ENCODE assay signal across 13 cellular contexts in genomic region chr11:36333897-36334296, GRCh38. TPM values are rescaled to one million over a fixed set of nuclear protein-coding genes. Genes with fewer than 3 reads are reported as not detected.
DNase-seq lines count a peak whose midpoint lies in the region; ATAC-seq, FAIRE-seq and TF ChIP-seq lines count a peak whose summit lies in the region.
"Had no signal": no experiment of that assay in that cellular context is flagged by ENCODE, and none has a peak within 500 bp of the region (broad histone marks: within the 10 kb centered on the region; RNA-seq: fewer than 3 reads in every experiment).

No MANE protein-coding gene starts in this region.

- H3K9me3 ChIP-seq in A673 (ENCODE audit: low read depth, low read length, poor library complexity, severe bottlenecking) (no peaks in the 10 kb centered on the region), endothelial cell of umbilical vein (replicated peaks; ENCODE audit: control insufficient read depth, insufficient read depth, low read length) (no peaks in the 10 kb centered on the region)
- H3K9me3 ChIP-seq in CD4-positive, alpha-beta T cell (ENCODE audit: control insufficient read depth, low read length) = no peaks in the 10 kb centered on the region
- H3K9me3 ChIP-seq: Caco-2, right lobe of liver had no signal

- intact Hi-C loops in A673 (cut with micrococcal nuclease; ENCODE audit: unreplicated experiment) (no loop called here), endothelial cell of umbilical vein (cut with micrococcal nuclease) (no loop called here)
- intact Hi-C loops in CD4-positive, alpha-beta T cell (cut with DNase I, micrococcal nuclease) = no loop called here

- BruUV-seq in A673 (replicated peaks; lab: Mats Ljungman, UMichigan) = no TSS peak
- BruUV-seq in endothelial cell of umbilical vein (replicated peaks; lab: Mats Ljungman, UMichigan) = no TSS peak

- H3K36me3 ChIP-seq in A673 (ENCODE audit: insufficient read depth, low read length, poor library complexity, severe bottlenecking) (no peaks in the 10 kb centered on the region), endothelial cell of umbilical vein (ENCODE audit: control insufficient read depth in 2 of 2, extremely low read depth in 1 of 2, insufficient read depth in 2 of 2, low read length in 2 of 2) (no peaks in the 10 kb centered on the region)
- H3K36me3 ChIP-seq: right lobe of liver had no signal

- no peak overlapping the region for H3K4me3 Mint-ChIP-seq in CD4-positive, alpha-beta T cell

- POLR2A ChIA-PET in A673 (lab: Charles Lee; ENCODE audit: low non-redundant PET) = no interaction called here
- POLR2A ChIA-PET in endothelial cell of umbilical vein (lab: Charles Lee) = no interaction called here
- POLR2A ChIA-PET in CD4-positive, alpha-beta T cell (lab: Charles Lee) = interaction anchor here (0.6 kb wide), 1 partner anchor 44 kb away, joined by 3 read pairs; no protein-coding TSS in a partner anchor

- H3K4me3 ChIP-seq in A673 (ENCODE audit: low read depth, low read length, poor library complexity, severe bottlenecking) (no peak overlapping the region), endothelial cell of umbilical vein (replicated peaks in 1 of 3; ENCODE audit: insufficient read depth in 1 of 3, low read depth in 1 of 3, low read length in 3 of 3) (no peak overlapping the region)
- H3K4me3 ChIP-seq: right lobe of liver had no signal

- H3K4me2 ChIP-seq in endothelial cell of umbilical vein (ENCODE audit: insufficient read depth, low read length) = no peak overlapping the region

- H3K27me3 ChIP-seq in A673 (replicated peaks; ENCODE audit: insufficient read depth, low read depth, low read length, poor library complexity) (no peaks in the 10 kb centered on the region), endothelial cell of umbilical vein (ENCODE audit: control insufficient read depth in 2 of 2, insufficient read depth in 2 of 2, low read length in 2 of 2) (peaks cover 9 to 13% of the 10 kb centered on the region in 2 experiments)
- H3K27me3 ChIP-seq in CD4-positive, alpha-beta T cell (ENCODE audit: control insufficient read depth, insufficient read depth, low read length) = no peaks in the 10 kb centered on the region
- H3K27me3 ChIP-seq: right lobe of liver had no signal

- no peaks in the 10 kb centered on the region for H3K9me3 Mint-ChIP-seq in CD4-positive, alpha-beta T cell

- H2AFZ ChIP-seq in endothelial cell of umbilical vein (ENCODE audit: low read depth, low read length) = no peak overlapping the region

- CTCF ChIA-PET in A673 (lab: Charles Lee) (no interaction called here), endothelial cell of umbilical vein (lab: Charles Lee) (no interaction called here)
- CTCF ChIA-PET in CD4-positive, alpha-beta T cell (lab: Charles Lee) = no interaction called here

- peak; percentile 44 for FAIRE-seq in endothelial cell of umbilical vein (lab: Jason Lieb, UNC)

- H3K79me2 ChIP-seq in endothelial cell of umbilical vein (ENCODE audit: control insufficient read depth, insufficient read depth, low read length) = no peaks in the 10 kb centered on the region

- no peaks in the 10 kb centered on the region for H3K4me1 Mint-ChIP-seq in CD4-positive, alpha-beta T cell (ENCODE audit: low read depth)

- H3K36me3 Mint-ChIP-seq in CD4-positive, alpha-beta T cell (ENCODE audit: low read depth) = no peaks in the 10 kb centered on the region

- TF ChIP-seq CTCF in A673 (conservative IDR thresholded peaks at IDR 0.05; ENCODE audit: low read depth, low read length) = no peak
- TF ChIP-seq CTCF in endothelial cell of umbilical vein (IDR thresholded peaks at IDR 0.05; ENCODE audit: extremely low read depth in 1 of 2, insufficient read depth in 1 of 2, low read depth in 1 of 2, low read length in 2 of 2) = no peak
- TF ChIP-seq CTCF in CD4-positive, alpha-beta T cell (IDR thresholded peaks at IDR 0.05) = no peak

- H4K20me1 ChIP-seq in endothelial cell of umbilical vein (replicated peaks; ENCODE audit: control insufficient read depth, extremely low read depth, insufficient read depth, low read length) = no peaks in the 10 kb centered on the region

- no peak overlapping the region for H3K9ac ChIP-seq in endothelial cell of umbilical vein (replicated peaks; ENCODE audit: extremely low read depth, insufficient read depth, low read length)

- H3K4me1 ChIP-seq in A673 (ENCODE audit: insufficient read depth, low read length, poor library complexity, severe bottlenecking) (no peaks in the 10 kb centered on the region), endothelial cell of umbilical vein (ENCODE audit: control insufficient read depth, extremely low read depth, insufficient read depth, low read length) (peaks cover 7% of the 10 kb centered on the region)
- H3K4me1 ChIP-seq: Caco-2, right lobe of liver had no signal

- no peak overlapping the region for H3K27ac Mint-ChIP-seq in CD4-positive, alpha-beta T cell

- no peaks in the 10 kb centered on the region for H3K9me1 ChIP-seq in endothelial cell of umbilical vein (replicated peaks; ENCODE audit: control insufficient read depth, extremely low read depth, insufficient read depth, low read length)

- H3K27ac ChIP-seq in A673 (ENCODE audit: low read depth, low read length, poor library complexity, severe bottlenecking) = no peak overlapping the region
- H3K27ac ChIP-seq in endothelial cell of umbilical vein (ENCODE audit: insufficient read depth, low read depth, low read length) = no peak overlapping the region
- H3K27ac ChIP-seq in CD4-positive, alpha-beta T cell (ENCODE audit: low read depth, low read length) = no peak overlapping the region
- H3K27ac ChIP-seq: right lobe of liver had no signal

- peak; percentile 87 for DNase-seq in A673 (ENCODE audit: low spot score)
- peak; percentile 31 to 76 for DNase-seq in NCI-H446 (lab: John Stamatoyannopoulos, UW)
- peak; percentile 26 for DNase-seq in endothelial cell of umbilical vein (ENCODE audit: low read depth, low spot score)
- DNase-seq in NCI-H146 treated with DMSO at 0.1 percent for 48 hours (lab: John Stamatoyannopoulos, UW; ENCODE audit: unreplicated experiment) = no peak
- DNase-seq in CD4-positive, alpha-beta T cell = no peak
- no peak for DNase-seq in effector CD4-positive, alpha-beta T cell
- no peak for DNase-seq in cortex of kidney (lab: John Stamatoyannopoulos, UW)
- DNase-seq: amygdala; NCI-H1092 treated with DMSO at 0.1 percent for 48 hours; right lobe of liver; stimulated activated naive CD4-positive, alpha-beta T cell had no signal

- peaks cover 1% of the 10 kb centered on the region for H3K27me3 Mint-ChIP-seq in CD4-positive, alpha-beta T cell

- TF ChIP-seq POLR2A in endothelial cell of umbilical vein (IDR thresholded peaks at IDR 0.05; ENCODE audit: low read depth, low read length) = no peak

- dilution Hi-C loops in endothelial cell of umbilical vein (cut with MboI; ENCODE audit: extremely low pct_ligation_motif_present, low sequenced_read_pairs) = no loop called here

- ATAC-seq in GM21526 (IDR thresholded peaks at IDR 0.05; ENCODE audit: low FRiP score, unreplicated experiment) = peak; percentile 66
- ATAC-seq in CD4-positive, alpha-beta T cell (ENCODE audit: poor library complexity) = no peak

TF ChIP-seq in endothelial cell of umbilical vein, 7 proteins besides CTCF, POLR2A, EP300 and RAD21:
- TF ChIP-seq MYC (IDR thresholded peaks at IDR 0.05; ENCODE audit: low read depth, low read length) (no peak), FOS (IDR thresholded peaks at IDR 0.05; ENCODE audit: borderline replicate concordance, insufficient read depth, low read length) (no peak), JUN (IDR thresholded peaks at IDR 0.05; ENCODE audit: borderline replicate concordance, insufficient read depth, insufficient read length, low read depth) (no peak), EZH2 (IDR thresholded peaks at IDR 0.05; ENCODE audit: borderline replicate concordance, low read depth, low read length, severe bottlenecking) (no peak), GATA2 (IDR thresholded peaks at IDR 0.05; ENCODE audit: insufficient read depth, insufficient read length, low read depth, low read length) (no peak), POLR2AphosphoS5 (IDR thresholded peaks at IDR 0.05; ENCODE audit: insufficient read depth, low read depth, low read length) (no peak), MAX (IDR thresholded peaks at IDR 0.05; ENCODE audit: insufficient read depth, insufficient read length) (no peak)

RNA-seq across cellular contexts. Expression of gene PRR5L, which starts 37.8 kb away (rescaled TPM):
- total RNA-seq in A673 (2021) (76.1 and 102 TPM in 2 replicates), endothelial cell of umbilical vein (6.1 and 9.5 TPM in 2 replicates)
- polyA plus RNA-seq in endothelial cell of umbilical vein = 1.7 and 2.5 TPM in 2 replicates
- 1.6 and 1.9 TPM in 2 replicates for polyA plus RNA-seq in endothelial cell of umbilical vein (2011; cell fraction: cytosol; rRNA removed)
- polyA plus RNA-seq in endothelial cell of umbilical vein (2011; cell fraction: nucleus; rRNA removed) = 5.4 and 7.8 TPM in 2 replicates
- polyA plus RNA-seq in endothelial cell of umbilical vein (2012) = 5.2 and 7.3 TPM in 2 replicates
- polyA minus RNA-seq in endothelial cell of umbilical vein = 1.8 and 4.1 TPM in 2 replicates
- 5.5 TPM for polyA minus RNA-seq in endothelial cell of umbilical vein (2011; cell fraction: cytosol; rRNA and poly(A)+ RNA removed)
- polyA minus RNA-seq in endothelial cell of umbilical vein (2011; cell fraction: nucleus; rRNA and poly(A)+ RNA removed) = 3.6 and 5.2 TPM in 2 replicates
- total RNA-seq in CD4-positive, alpha-beta T cell = 1 to 10 TPM; 5.4 to 7.6 TPM
- total RNA-seq: Caco-2 had no signal

RNA-seq across cellular contexts. Expression of gene COMMD9, which starts 44.7 kb away (rescaled TPM):
- total RNA-seq in A673 (2021) (147 and 154 TPM in 2 replicates), endothelial cell of umbilical vein (78.9 and 79.0 TPM in 2 replicates)
- polyA plus RNA-seq in endothelial cell of umbilical vein = 65.1 and 69.7 TPM in 2 replicates
- polyA plus RNA-seq in endothelial cell of umbilical vein (2011; cell fraction: cytosol; rRNA removed) = 86.7 and 89.2 TPM in 2 replicates
- 65.4 and 71.4 TPM in 2 replicates for polyA plus RNA-seq in endothelial cell of umbilical vein (2011; cell fraction: nucleus; rRNA removed)
- polyA plus RNA-seq in endothelial cell of umbilical vein (2012) = 66.3 and 71.6 TPM in 2 replicates
- 61.1 and 88.0 TPM in 2 replicates for polyA minus RNA-seq in endothelial cell of umbilical vein
- polyA minus RNA-seq in endothelial cell of umbilical vein (2011; cell fraction: cytosol; rRNA and poly(A)+ RNA removed) = 45.4 TPM
- 25.3 and 29.7 TPM in 2 replicates for polyA minus RNA-seq in endothelial cell of umbilical vein (2011; cell fraction: nucleus; rRNA and poly(A)+ RNA removed)
- total RNA-seq in CD4-positive, alpha-beta T cell = 10 to 100 TPM; 33.6 to 34.6 TPM

Comparison
In these comparisons a context has a peak if more than half of its experiments do, and no peak if none do; other contexts are left out.
1. DNase-seq: peak in A673 (single experiment), NCI-H446 (2 of 2) and endothelial cell of umbilical vein (single experiment); none in NCI-H146 treated with DMSO at 0.1 percent for 48 hours (single experiment), CD4-positive, alpha-beta T cell (0 of 10), effector CD4-positive, alpha-beta T cell (single experiment) and cortex of kidney (single experiment).